ENCODE assay signal across 8 cellular contexts in the genomic region with DNA sequence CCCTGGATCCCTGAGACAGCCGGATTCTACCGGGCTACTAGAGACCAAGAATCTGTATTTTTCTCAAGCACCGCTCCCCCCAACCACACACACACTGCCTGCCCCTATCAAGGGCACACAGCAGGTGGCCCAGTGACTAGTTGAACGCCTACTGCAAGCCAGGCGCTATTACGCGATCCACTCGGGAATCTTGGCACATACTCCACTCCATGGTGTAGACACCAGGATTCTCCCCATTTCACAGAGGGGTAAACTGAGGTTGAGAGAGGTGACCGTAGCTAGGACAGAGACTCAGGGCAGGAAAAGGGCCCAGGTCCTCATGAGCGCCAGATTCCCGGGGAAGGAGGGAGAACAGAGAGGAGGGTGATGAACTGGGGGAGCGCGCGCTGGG. TPM values are rescaled to one million over a fixed set of nuclear protein-coding genes. Genes with fewer than 3 reads are reported as not detected.
A peak's percentile ranks its signal among the peaks of the same experiment; 100 is the strongest.
DNase-seq lines count a peak whose midpoint lies in the region; ATAC-seq and TF ChIP-seq lines count a peak whose summit lies in the region.

No MANE protein-coding gene starts in this region.

- H3K36me3 Mint-ChIP-seq in central memory CD8-positive, alpha-beta T cell (ENCODE audit: insufficient read depth): peaks cover 12% of the 10 kb centered on the region

- H3K4me1 Mint-ChIP-seq in central memory CD8-positive, alpha-beta T cell: peaks cover 12% of the 10 kb centered on the region

- H3K4me1 ChIP-seq in muscle layer of duodenum (ENCODE audit: control insufficient read depth in 1 of 2, insufficient read depth in 2 of 2, low read length in 2 of 2): no peaks in the 10 kb centered on the region

- H3K27ac Mint-ChIP-seq in central memory CD8-positive, alpha-beta T cell (ENCODE audit: low read depth): peak overlapping the region; percentile 88

- peak overlapping the region; percentile 88 for H3K4me3 Mint-ChIP-seq in central memory CD8-positive, alpha-beta T cell

- H3K9me3 Mint-ChIP-seq in central memory CD8-positive, alpha-beta T cell: no peaks in the 10 kb centered on the region

- no peaks in the 10 kb centered on the region for H3K27me3 Mint-ChIP-seq in central memory CD8-positive, alpha-beta T cell

- H3K4me3 ChIP-seq in AG10803 (ENCODE audit: low read length): peak overlapping the region; percentile 90
- H3K4me3 ChIP-seq in Jurkat, Clone E6-1 (ENCODE audit: low read length): peak overlapping the region; percentile 89
- peak overlapping the region; percentile 72 to 95 for H3K4me3 ChIP-seq in muscle layer of duodenum (ENCODE audit: low read depth in 1 of 2, low read length in 2 of 2)

- no peak for DNase-seq in AG10803 (ENCODE audit: low read depth)
- no peak for DNase-seq in Jurkat, Clone E6-1 (ENCODE audit: low read depth, low spot score)
- DNase-seq in central memory CD8-positive, alpha-beta T cell (ENCODE audit: low spot score in 2 of 2): no peak
- DNase-seq in NOMO-1 treated with dmso at 0.1 percent for 144 hours (lab: John Stamatoyannopoulos, UW; ENCODE audit: unreplicated experiment): no peak
- no peak for DNase-seq in stimulated activated CD4-positive, alpha-beta T cell treated with anti-CD3 and anti-CD28 coated beads, Interleukin-15, amount 100 ng/mL, for 24 hours
- no peak for DNase-seq in cerebellar cortex (ENCODE audit: low spot score)

- H3K27me3 ChIP-seq in muscle layer of duodenum (ENCODE audit: low read depth, low read length): no peaks in the 10 kb centered on the region

- H3K27ac ChIP-seq in muscle layer of duodenum (ENCODE audit: low read length): no peak overlapping the region

- no peak for TF ChIP-seq CTCF in AG10803 (conservative IDR thresholded peaks at IDR 0.05; ENCODE audit: low read length)

- H3K36me3 ChIP-seq in muscle layer of duodenum (ENCODE audit: control insufficient read depth in 1 of 2, insufficient read depth in 2 of 2, low read length in 2 of 2): peaks cover 4 to 18% of the 10 kb centered on the region in 2 donors

- ATAC-seq in central memory CD8-positive, alpha-beta T cell (replicated peaks; ENCODE audit: extremely low read depth, poor library complexity, severe bottlenecking): no peak
- ATAC-seq in GM21360 (IDR thresholded peaks at IDR 0.05; ENCODE audit: unreplicated experiment): no peak

- H3K9me3 ChIP-seq in muscle layer of duodenum (ENCODE audit: control insufficient read depth in 1 of 2, low read length in 2 of 2): no peaks in the 10 kb centered on the region

RNA-seq across cellular contexts. Expression of a gene that starts 0.5 kb away (rescaled TPM):
- 35.4 TPM for polyA plus RNA-seq in Jurkat, Clone E6-1 (2012; ENCODE audit: insufficient read depth, insufficient read length)

RNA-seq across cellular contexts. Expression of a gene that starts 16.8 kb away (rescaled TPM):
- 2.3 TPM for polyA plus RNA-seq in Jurkat, Clone E6-1 (2012; ENCODE audit: insufficient read depth, insufficient read length)

RNA-seq across cellular contexts. Expression of a gene that starts 20.5 kb away (rescaled TPM):
- polyA plus RNA-seq in Jurkat, Clone E6-1 (2012; ENCODE audit: insufficient read depth, insufficient read length): 118 TPM

RNA-seq across cellular contexts. Expression of a gene that starts 25.9 kb away (rescaled TPM):
- polyA plus RNA-seq in Jurkat, Clone E6-1 (2012; ENCODE audit: insufficient read depth, insufficient read length): 32.0 TPM

RNA-seq across cellular contexts. Expression of a gene that starts 34.1 kb away (rescaled TPM):
- polyA plus RNA-seq in Jurkat, Clone E6-1 (2012; ENCODE audit: insufficient read depth, insufficient read length): 349 TPM
